Comparison of ENCODE assay signal across 7 cellular contexts in genomic region chr3:12796171-12797123, GRCh38. TPM values are rescaled to one million over a fixed set of nuclear protein-coding genes. Genes with fewer than 3 reads are reported as not detected.
DNase-seq lines count a peak whose midpoint lies in the region; ATAC-seq, FAIRE-seq and TF ChIP-seq lines count a peak whose summit lies in the region.

Gene CAND2, plus strand, starts transcription at chr3:12796680. Its CDS starts 41 bp downstream, at chr3:12796721.

- no peaks in the 10 kb centered on the region for H3K79me2 ChIP-seq in neural progenitor cell (ENCODE audit: low read depth)

- H3K27ac ChIP-seq in neural progenitor cell = no peak within 1 kb of the TSS

- no peaks in the 10 kb centered on the region for H3K27me3 Mint-ChIP-seq in activated naive CD4-positive, alpha-beta T cell treated with anti-CD3 and anti-CD28 coated beads, Interleukin-2, amount 50 U/mL, for 24 hours
- peaks cover 7% of the 10 kb centered on the region for H3K27me3 Mint-ChIP-seq in neural progenitor cell (ENCODE audit: insufficient read depth, low read depth)

- TF ChIP-seq CTCF in neural progenitor cell (IDR thresholded peaks at IDR 0.05) = no peak

- H3K36me3 Mint-ChIP-seq in activated naive CD4-positive, alpha-beta T cell treated with anti-CD3 and anti-CD28 coated beads, Interleukin-2, amount 50 U/mL, for 24 hours = no peaks in the 10 kb centered on the region
- no peaks in the 10 kb centered on the region for H3K36me3 Mint-ChIP-seq in neural progenitor cell

- H3K4me2 ChIP-seq in neural progenitor cell = peak within 1 kb of the TSS; percentile 78

- H3K9ac ChIP-seq in neural progenitor cell = no peak within 1 kb of the TSS

- peak; percentile 39 for DNase-seq in H54 (ENCODE audit: insufficient read length, low spot score)
- peak; percentile 74 for DNase-seq in NCI-H69 (lab: John Stamatoyannopoulos, UW)
- DNase-seq in germinal center (ENCODE audit: low spot score) = peak; percentile 27
- DNase-seq in neural progenitor cell (ENCODE audit: low spot score) = peak; percentile 75
- no peak for DNase-seq in urothelium cell line (ENCODE audit: low spot score)

- H3K36me3 ChIP-seq in neural progenitor cell = no peaks in the 10 kb centered on the region

- TF ChIP-seq POLR2A in H54 (IDR thresholded peaks at IDR 0.05; ENCODE audit: low read depth, low read length) = no peak

- H3K9me3 ChIP-seq in neural progenitor cell (ENCODE audit: low read depth) = no peaks in the 10 kb centered on the region

- H3K4me3 ChIP-seq in neural progenitor cell = peak within 1 kb of the TSS; percentile 57

- H3K4me3 Mint-ChIP-seq in activated naive CD4-positive, alpha-beta T cell treated with anti-CD3 and anti-CD28 coated beads, Interleukin-2, amount 50 U/mL, for 24 hours = peak within 1 kb of the TSS; percentile 86
- H3K4me3 Mint-ChIP-seq in neural progenitor cell = peak within 1 kb of the TSS; percentile 89

- peaks cover 7% of the 10 kb centered on the region for H3K27me3 ChIP-seq in neural progenitor cell

- no peak within 1 kb of the TSS for H3K27ac Mint-ChIP-seq in activated naive CD4-positive, alpha-beta T cell treated with anti-CD3 and anti-CD28 coated beads, Interleukin-2, amount 50 U/mL, for 24 hours
- H3K27ac Mint-ChIP-seq in neural progenitor cell = peak within 1 kb of the TSS; percentile 46

- peaks cover 18% of the 10 kb centered on the region for H3F3A ChIP-seq in neural progenitor cell (ENCODE audit: low read depth)

- peaks cover 13% of the 10 kb centered on the region for H3K4me1 Mint-ChIP-seq in activated naive CD4-positive, alpha-beta T cell treated with anti-CD3 and anti-CD28 coated beads, Interleukin-2, amount 50 U/mL, for 24 hours
- H3K4me1 Mint-ChIP-seq in neural progenitor cell = peaks cover 18% of the 10 kb centered on the region

- peaks cover 3% of the 10 kb centered on the region for H3K4me1 ChIP-seq in neural progenitor cell

- H3K9me3 Mint-ChIP-seq in activated naive CD4-positive, alpha-beta T cell treated with anti-CD3 and anti-CD28 coated beads, Interleukin-2, amount 50 U/mL, for 24 hours = no peaks in the 10 kb centered on the region
- no peaks in the 10 kb centered on the region for H3K9me3 Mint-ChIP-seq in neural progenitor cell

- H4K20me1 ChIP-seq in neural progenitor cell (ENCODE audit: low read depth) = no peaks in the 10 kb centered on the region

- H2AFZ ChIP-seq in neural progenitor cell (replicated peaks) = peak within 1 kb of the TSS; percentile 77

- FAIRE-seq in H54 (lab: Jason Lieb, UNC) (no peak), urothelium cell line (lab: Jason Lieb, UNC) (no peak)

- no peak for ATAC-seq in HG02798 (IDR thresholded peaks at IDR 0.05; ENCODE audit: poor library complexity, unreplicated experiment)

RNA-seq across cellular contexts. Expression of gene CAND2, which starts in this region (rescaled TPM):
- total RNA-seq in neural progenitor cell (ENCODE audit: low replicate concordance) = 2.4 and 6.9 TPM in 2 replicates
